ENCODE assay signal across 33 cellular contexts in genomic region chr19:30102239-30102638, GRCh38.
"Had no signal": no experiment of that assay in that cellular context is flagged by ENCODE, and none has a peak within 500 bp of the region (broad histone marks: within the 10 kb centered on the region; RNA-seq: fewer than 3 reads in every experiment).

No MANE protein-coding gene starts in this region.

- H3K4me3 Mint-ChIP-seq: activated B cell treated with CpG ODN at 0.5 μM for 24 hours; activated CD4-positive, alpha-beta memory T cell treated with anti-CD3 and anti-CD28 coated beads, Interleukin-2, amount 10 ng/mL, durations not matched to agents 7 days and 5 days; activated CD4-positive, alpha-beta T cell treated with anti-CD3 and anti-CD28 coated beads for 36 hours; activated CD4-positive, alpha-beta T cell treated with anti-CD3 and anti-CD28 coated beads, Interleukin-2, amount 10 ng/mL, durations not matched to agents 7 days and 5 days; activated naive CD4-positive, alpha-beta T cell treated with anti-CD3 and anti-CD28 coated beads for 36 hours; activated naive CD4-positive, alpha-beta T cell treated with anti-CD3 and anti-CD28 coated beads, Interleukin-2, amount 50 U/mL, for 24 hours; activated naive CD8-positive, alpha-beta T cell treated with anti-CD3 and anti-CD28 coated beads for 36 hours; activated naive CD8-positive, alpha-beta T cell treated with anti-CD3 and anti-CD28 coated beads, Interleukin-2, amount 50 U/mL, for 24 hours; activated T-cell treated with anti-CD3 and anti-CD28 coated beads, Interleukin-2, amount 50 U/mL, for 4 hours; dendritic cell treated with granulocyte-macrophage colony-stimulating factor and Interleukin-4, amounts not matched to agents 40 ng/mL and 50 ng/mL, for 4 days; effector memory CD8-positive, alpha-beta T cell; T-helper 17 cell; T-helper 2 cell treated with Interferon-gamma antibody and Interleukin-4, amounts not matched to agents 5 μg/mL and 100 μg/mL, for 36 hours had no signal

- H3K27ac ChIP-seq: adrenal gland, brain microvascular endothelial cell, coronary artery, esophagus muscularis mucosa, foreskin keratinocyte, gastroesophageal sphincter, heart right ventricle, WERI-Rb-1 had no signal

- H3K4me1 Mint-ChIP-seq: activated B cell treated with CpG ODN at 0.5 μM for 24 hours; activated CD4-positive, alpha-beta memory T cell treated with anti-CD3 and anti-CD28 coated beads, Interleukin-2, amount 10 ng/mL, durations not matched to agents 7 days and 5 days; activated CD4-positive, alpha-beta T cell treated with anti-CD3 and anti-CD28 coated beads for 36 hours; activated CD4-positive, alpha-beta T cell treated with anti-CD3 and anti-CD28 coated beads, Interleukin-2, amount 10 ng/mL, durations not matched to agents 7 days and 5 days; activated naive CD4-positive, alpha-beta T cell treated with anti-CD3 and anti-CD28 coated beads, Interleukin-2, amount 50 U/mL, for 24 hours; activated naive CD8-positive, alpha-beta T cell treated with anti-CD3 and anti-CD28 coated beads for 36 hours; activated naive CD8-positive, alpha-beta T cell treated with anti-CD3 and anti-CD28 coated beads, Interleukin-2, amount 50 U/mL, for 24 hours had no signal

- H3K27me3 Mint-ChIP-seq: activated CD4-positive, alpha-beta memory T cell treated with anti-CD3 and anti-CD28 coated beads, Interleukin-2, amount 10 ng/mL, durations not matched to agents 7 days and 5 days; activated CD4-positive, alpha-beta T cell treated with anti-CD3 and anti-CD28 coated beads for 36 hours; activated naive CD4-positive, alpha-beta T cell treated with anti-CD3 and anti-CD28 coated beads, Interleukin-2, amount 50 U/mL, for 24 hours; activated naive CD8-positive, alpha-beta T cell treated with anti-CD3 and anti-CD28 coated beads for 36 hours; activated naive CD8-positive, alpha-beta T cell treated with anti-CD3 and anti-CD28 coated beads, Interleukin-2, amount 50 U/mL, for 24 hours had no signal

- ATAC-seq: activated CD4-positive, alpha-beta T cell treated with anti-CD3 and anti-CD28 coated beads for 36 hours; activated CD4-positive, CD25-positive, alpha-beta regulatory T cell treated with anti-CD3 and anti-CD28 coated beads, Interleukin-2, amount 50 U/mL, for 24 hours; activated naive CD8-positive, alpha-beta T cell treated with anti-CD3 and anti-CD28 coated beads, Interleukin-2, amount 50 U/mL, for 24 hours; activated T-cell treated with anti-CD3 and anti-CD28 coated beads, Interleukin-2, amount 50 U/mL, for 4 hours; effector memory CD8-positive, alpha-beta T cell; foreskin keratinocyte; gastroesophageal sphincter; heart right ventricle; T-helper 17 cell had no signal

- H3K27ac Mint-ChIP-seq: activated B cell treated with CpG ODN at 0.5 μM for 24 hours; activated CD4-positive, alpha-beta memory T cell treated with anti-CD3 and anti-CD28 coated beads, Interleukin-2, amount 10 ng/mL, durations not matched to agents 7 days and 5 days; activated CD4-positive, alpha-beta T cell treated with anti-CD3 and anti-CD28 coated beads for 36 hours; activated CD4-positive, alpha-beta T cell treated with anti-CD3 and anti-CD28 coated beads, Interleukin-2, amount 10 ng/mL, durations not matched to agents 7 days and 5 days; activated naive CD4-positive, alpha-beta T cell treated with anti-CD3 and anti-CD28 coated beads for 36 hours; activated naive CD4-positive, alpha-beta T cell treated with anti-CD3 and anti-CD28 coated beads, Interleukin-2, amount 50 U/mL, for 24 hours; activated naive CD8-positive, alpha-beta T cell treated with anti-CD3 and anti-CD28 coated beads for 36 hours; activated naive CD8-positive, alpha-beta T cell treated with anti-CD3 and anti-CD28 coated beads, Interleukin-2, amount 50 U/mL, for 24 hours; activated T-helper 2 cell treated with anti-CD3 and anti-CD28 coated beads, Interferon-gamma antibody, Interleukin-2, Interleukin-4, amounts not matched to agents 10 μg/mL and 5 μg/mL and 100 μg/mL, durations not matched to agents 14 hours and 24 hours and 36 hours; dendritic cell treated with granulocyte-macrophage colony-stimulating factor and Interleukin-4, amounts not matched to agents 40 ng/mL and 50 ng/mL, for 4 days; effector memory CD8-positive, alpha-beta T cell; T-helper 17 cell; T-helper 2 cell treated with Interferon-gamma antibody and Interleukin-4, amounts not matched to agents 5 μg/mL and 100 μg/mL, for 36 hours had no signal

- H3K9me3 Mint-ChIP-seq: activated B cell treated with CpG ODN at 0.5 μM for 24 hours; activated CD4-positive, alpha-beta memory T cell treated with anti-CD3 and anti-CD28 coated beads, Interleukin-2, amount 10 ng/mL, durations not matched to agents 7 days and 5 days; activated CD4-positive, alpha-beta T cell treated with anti-CD3 and anti-CD28 coated beads, Interleukin-2, amount 10 ng/mL, durations not matched to agents 7 days and 5 days; activated naive CD4-positive, alpha-beta T cell treated with anti-CD3 and anti-CD28 coated beads for 36 hours; activated naive CD4-positive, alpha-beta T cell treated with anti-CD3 and anti-CD28 coated beads, Interleukin-2, amount 50 U/mL, for 24 hours; activated naive CD8-positive, alpha-beta T cell treated with anti-CD3 and anti-CD28 coated beads for 36 hours; activated naive CD8-positive, alpha-beta T cell treated with anti-CD3 and anti-CD28 coated beads, Interleukin-2, amount 50 U/mL, for 24 hours; activated T-helper 2 cell treated with anti-CD3 and anti-CD28 coated beads, Interferon-gamma antibody, Interleukin-2, Interleukin-4, amounts not matched to agents 10 μg/mL and 5 μg/mL and 100 μg/mL, durations not matched to agents 14 hours and 24 hours and 36 hours; dendritic cell treated with granulocyte-macrophage colony-stimulating factor and Interleukin-4, amounts not matched to agents 40 ng/mL and 50 ng/mL, for 4 days; effector memory CD8-positive, alpha-beta T cell; T-helper 2 cell treated with Interferon-gamma antibody and Interleukin-4, amounts not matched to agents 5 μg/mL and 100 μg/mL, for 36 hours had no signal

- FAIRE-seq: astrocyte, bronchial epithelial cell had no signal

- DNase-seq: activated B cell treated with CpG ODN at 0.5 μM for 24 hours; activated CD4-positive, alpha-beta memory T cell treated with anti-CD3 and anti-CD28 coated beads, Interleukin-2, amount 10 ng/mL, durations not matched to agents 7 days and 5 days; activated CD4-positive, alpha-beta T cell treated with anti-CD3 and anti-CD28 coated beads for 36 hours; activated CD4-positive, alpha-beta T cell treated with anti-CD3 and anti-CD28 coated beads, Interleukin-2, amount 10 ng/mL, durations not matched to agents 7 days and 5 days; activated CD4-positive, alpha-beta T cell treated with anti-CD3 and anti-CD28 coated beads, Interleukin-2, amount 50 U/mL, for 4 hours; activated CD8-positive, alpha-beta memory T cell treated with anti-CD3 and anti-CD28 coated beads, Interleukin-2, amount 50 U/mL, for 48 hours; activated effector memory CD4-positive, alpha-beta T cell treated with anti-CD3 and anti-CD28 coated beads, Interleukin-2, amount 50 U/mL, for 16 hours; activated naive CD4-positive, alpha-beta T cell treated with anti-CD3 and anti-CD28 coated beads for 36 hours; activated naive CD8-positive, alpha-beta T cell treated with anti-CD3 and anti-CD28 coated beads for 36 hours; activated naive CD8-positive, alpha-beta T cell treated with anti-CD3 and anti-CD28 coated beads, Interleukin-2, amount 50 U/mL, for 24 hours; activated T-cell treated with anti-CD3 and anti-CD28 coated beads, Interleukin-2, amount 50 U/mL, for 4 hours; adrenal gland; brain microvascular endothelial cell; cerebellar nuclear complex; effector CD4-positive, alpha-beta T cell; effector memory CD8-positive, alpha-beta T cell; erythroblast; foreskin keratinocyte; heart right ventricle; T-helper 1 cell; T-helper 17 cell; T1000; WERI-Rb-1 had no signal

- H3K36me3 Mint-ChIP-seq: activated naive CD4-positive, alpha-beta T cell treated with anti-CD3 and anti-CD28 coated beads, Interleukin-2, amount 50 U/mL, for 24 hours; activated naive CD8-positive, alpha-beta T cell treated with anti-CD3 and anti-CD28 coated beads for 36 hours had no signal
